1 cellular context compared by ENCODE assay signal in the genomic region with DNA sequence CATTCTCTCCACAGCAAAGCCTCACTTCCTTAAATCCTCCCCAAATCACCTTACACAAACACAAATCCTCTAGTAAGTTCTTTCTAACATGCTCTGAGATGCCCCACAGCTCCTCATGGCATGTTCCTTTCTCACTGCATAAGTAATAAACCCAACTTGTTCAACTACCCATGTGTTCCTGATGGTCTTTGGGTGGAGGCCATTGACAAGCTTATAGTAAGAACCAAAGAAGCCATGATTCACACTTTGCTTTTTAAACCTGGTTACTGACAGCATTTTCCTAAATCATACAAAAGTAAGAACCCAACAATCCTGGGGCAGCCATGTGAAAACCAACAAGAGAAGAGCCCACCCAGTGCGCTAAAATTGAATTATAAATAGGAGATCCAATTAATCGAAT.
TF ChIP-seq lines count a peak whose summit lies in the region.

No MANE protein-coding gene starts in this region.

TF ChIP-seq in K562, 482 proteins besides CTCF, POLR2A, EP300 and RAD21 (continued from another document):
- TF ChIP-seq ZNF444 (CRISPR knock-in tag; IDR thresholded peaks at IDR 0.05): peak; percentile 55; the same call in 1 of the 2 replicates
- TF ChIP-seq CBX1 (IDR thresholded peaks at IDR 0.05; ENCODE audit: low read depth): no peak
- TF ChIP-seq GATA2 (CRISPR knock-in tag; IDR thresholded peaks at IDR 0.05): no peak
- peak; percentile 72 for TF ChIP-seq DMBX1 (CRISPR knock-in tag; IDR thresholded peaks at IDR 0.05; ENCODE audit: borderline replicate concordance)
- 0 out of 2 replicates have a peak, but pooled peaks have one; percentile 52 for TF ChIP-seq ZNF175 (CRISPR knock-in tag; IDR thresholded peaks at IDR 0.05; ENCODE audit: low read depth)
- TF ChIP-seq ELF4 (CRISPR knock-in tag; IDR thresholded peaks at IDR 0.05): 0 out of 2 replicates have a peak, but pooled peaks have one; percentile 6
- TF ChIP-seq SMAD4 (CRISPR knock-in tag; conservative IDR thresholded peaks at IDR 0.05): 0 out of 2 replicates have a peak, but pooled peaks have one; percentile 30
- TF ChIP-seq, protein P1, sequence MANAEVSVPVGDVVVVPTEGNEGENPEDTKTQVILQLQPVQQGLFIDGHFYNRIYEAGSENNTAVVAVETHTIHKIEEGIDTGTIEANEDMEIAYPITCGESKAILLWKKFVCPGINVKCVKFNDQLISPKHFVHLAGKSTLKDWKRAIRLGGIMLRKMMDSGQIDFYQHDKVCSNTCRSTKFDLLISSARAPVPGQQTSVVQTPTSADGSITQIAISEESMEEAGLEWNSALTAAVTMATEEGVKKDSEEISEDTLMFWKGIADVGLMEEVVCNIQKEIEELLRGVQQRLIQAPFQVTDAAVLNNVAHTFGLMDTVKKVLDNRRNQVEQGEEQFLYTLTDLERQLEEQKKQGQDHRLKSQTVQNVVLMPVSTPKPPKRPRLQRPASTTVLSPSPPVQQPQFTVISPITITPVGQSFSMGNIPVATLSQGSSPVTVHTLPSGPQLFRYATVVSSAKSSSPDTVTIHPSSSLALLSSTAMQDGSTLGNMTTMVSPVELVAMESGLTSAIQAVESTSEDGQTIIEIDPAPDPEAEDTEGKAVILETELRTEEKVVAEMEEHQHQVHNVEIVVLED (CRISPR knock-in tag; IDR thresholded peaks at IDR 0.05): peak; percentile 11; the same call in 1 of the 2 replicates
- TF ChIP-seq ILF3 (IDR thresholded peaks at IDR 0.05; ENCODE audit: borderline replicate concordance): no peak
- 0 out of 2 replicates have a peak, but pooled peaks have one; percentile 6 for TF ChIP-seq CXXC5 (CRISPR knock-in tag; IDR thresholded peaks at IDR 0.05)
- 0 out of 2 replicates have a peak, but pooled peaks have one; percentile 26 for TF ChIP-seq ZNF41 (CRISPR knock-in tag; conservative IDR thresholded peaks at IDR 0.05)
TF ChIP-seq in K562: peak in this region for 9.
